26 cellular contexts compared by ENCODE assay signal in the genomic region with DNA sequence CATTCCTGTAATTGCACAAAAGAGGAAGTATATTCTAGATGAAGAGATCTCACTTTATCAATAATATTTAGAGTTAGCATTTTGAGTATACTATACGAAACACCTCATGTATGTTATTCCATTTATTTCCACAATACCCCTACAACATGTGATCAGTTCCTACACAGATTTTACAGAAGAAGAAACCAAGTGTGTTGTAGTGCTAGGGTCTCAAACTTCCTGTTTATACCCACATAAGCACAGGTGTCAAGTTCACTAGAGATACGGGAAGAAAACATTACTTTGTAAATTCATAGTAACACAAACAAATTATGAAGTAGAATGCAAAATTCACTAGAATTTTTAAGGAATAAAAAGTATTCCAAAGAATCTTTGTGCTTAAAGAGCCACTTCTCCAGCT.
"Had no signal": no experiment of that assay in that cellular context is flagged by ENCODE, and none has a peak within 500 bp of the region (broad histone marks: within the 10 kb centered on the region; RNA-seq: fewer than 3 reads in every experiment).

No MANE protein-coding gene starts in this region.

- H3K4me3 ChIP-seq: PC-9 had no signal

- DNase-seq: activated B cell treated with CpG ODN at 0.5 μM for 24 hours; activated CD4-positive, alpha-beta memory T cell treated with anti-CD3 and anti-CD28 coated beads for 36 hours; activated CD4-positive, alpha-beta T cell treated with anti-CD3 and anti-CD28 coated beads for 4 hours; activated CD4-positive, alpha-beta T cell treated with anti-CD3 and anti-CD28 coated beads, Interleukin-2, amount 50 U/mL, for 1 hour; activated CD4-positive, CD25-positive, alpha-beta regulatory T cell treated with anti-CD3 and anti-CD28 coated beads, Interleukin-2, amount 50 U/mL, for 72 hours; activated CD8-positive, alpha-beta memory T cell treated with anti-CD3 and anti-CD28 coated beads, Interleukin-2, amount 50 U/mL, for 4 hours; activated effector memory CD4-positive, alpha-beta T cell treated with Interleukin-2 at 50 U/mL for 16 hours; activated naive CD4-positive, alpha-beta T cell treated with anti-CD3 and anti-CD28 coated beads, Interleukin-2, amount 50 U/mL, for 16 hours; activated T-cell treated with anti-CD3 and anti-CD28 coated beads for 4 hours; activated T-cell treated with anti-CD3 and anti-CD28 coated beads, Interleukin-2, amount 50 U/mL, for 48 hours; anterior cingulate cortex; caudate nucleus; NCI-H1048; NCI-H1105 treated with DMSO at 0.1 percent for 48 hours; NCI-H1436 treated with DMSO at 0.1 percent for 48 hours; NCI-H1694 treated with DMSO at 0.1 percent for 48 hours; NCI-H2029; NCI-H345; NCI-H524 treated with DMSO at 0.1 percent for 48 hours; PC-9; SIG-M5; T1000 had no signal

- ATAC-seq: Right ventricle myocardium inferior, SK-N-SH treated with all-trans-retinoic acid at 6 μM for 48 hours had no signal

- H3K27me3 Mint-ChIP-seq: activated B cell treated with CpG ODN at 0.5 μM for 24 hours; activated CD4-positive, alpha-beta memory T cell treated with anti-CD3 and anti-CD28 coated beads for 36 hours had no signal

- H3K4me3 Mint-ChIP-seq: activated B cell treated with CpG ODN at 0.5 μM for 24 hours; activated CD4-positive, alpha-beta memory T cell treated with anti-CD3 and anti-CD28 coated beads for 36 hours; brain had no signal

- H3K9me3 Mint-ChIP-seq: activated B cell treated with CpG ODN at 0.5 μM for 24 hours; activated CD4-positive, alpha-beta memory T cell treated with anti-CD3 and anti-CD28 coated beads for 36 hours; brain had no signal

- H3K27ac Mint-ChIP-seq: activated B cell treated with CpG ODN at 0.5 μM for 24 hours; activated CD4-positive, alpha-beta memory T cell treated with anti-CD3 and anti-CD28 coated beads for 36 hours; brain had no signal

- H3K27ac ChIP-seq: PC-9, RWPE1 had no signal
